Comparison of ENCODE assay signal across 20 cellular contexts in the genomic region with DNA sequence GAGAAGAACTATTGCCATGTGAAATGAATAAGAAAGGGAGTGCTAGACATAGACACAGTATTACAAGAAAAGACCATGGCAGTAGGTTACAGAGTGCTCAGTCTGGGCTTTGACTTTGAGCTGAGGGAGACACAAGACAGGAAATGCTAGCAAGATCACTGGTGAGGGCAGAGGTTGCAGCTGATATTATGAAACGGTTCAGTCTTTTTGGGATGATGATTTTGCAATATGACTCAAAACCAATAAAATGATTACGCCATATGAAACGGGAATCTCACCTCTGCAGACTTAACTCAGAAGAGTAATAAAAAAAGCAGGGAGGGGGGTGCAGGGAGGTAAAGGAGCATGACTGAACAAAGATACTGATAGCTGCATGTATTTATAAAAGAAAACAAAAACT.
DNase-seq lines count a peak whose midpoint lies in the region; ATAC-seq and TF ChIP-seq lines count a peak whose summit lies in the region.
"Had no signal": no experiment of that assay in that cellular context is flagged by ENCODE, and none has a peak within 500 bp of the region (broad histone marks: within the 10 kb centered on the region; RNA-seq: fewer than 3 reads in every experiment).

No MANE protein-coding gene starts in this region.

- peaks cover 0 to 3% of the 10 kb centered on the region in 2 donors for H3K4me1 Mint-ChIP-seq in natural killer cell treated with Interleukin-12 subunit alpha and Interleukin-12 subunit beta and Interleukin-15 and Interleukin-18, amount 100 ng/mL, for 72 hours (ENCODE audit: low read depth in 2 of 2)
- no peaks in the 10 kb centered on the region for H3K4me1 Mint-ChIP-seq in natural killer cell
- H3K4me1 Mint-ChIP-seq: activated CD4-positive, alpha-beta T cell treated with anti-CD3 and anti-CD28 coated beads for 36 hours had no signal

- no peak overlapping the region for H3K4me3 ChIP-seq in RWPE2 (ENCODE audit: severe bottlenecking)
- H3K4me3 ChIP-seq in fibroblast of villous mesenchyme (ENCODE audit: low read depth, low read length): no peak overlapping the region
- no peak overlapping the region for H3K4me3 ChIP-seq in upper lobe of right lung
- H3K4me3 ChIP-seq: lung, MG63, stomach, uterus had no signal

- no peak for DNase-seq in natural killer cell treated with Interleukin-12 subunit alpha and Interleukin-12 subunit beta and Interleukin-15 and Interleukin-18, amount 100 ng/mL, for 72 hours (ENCODE audit: low spot score)
- DNase-seq in natural killer cell (no peak), RWPE2 (ENCODE audit: low spot score) (no peak), fibroblast of villous mesenchyme (ENCODE audit: low read depth) (peak; percentile 85), upper lobe of right lung (no peak), NCI-H226 (no peak), posterior vena cava (ENCODE audit: low spot score) (no peak)
- DNase-seq: activated CD4-positive, alpha-beta T cell treated with anti-CD3 and anti-CD28 coated beads for 36 hours; activated naive CD4-positive, alpha-beta T cell; DMS53; MG63; NCI-H2107; nephron progenitor cell; stimulated activated CD4-positive, alpha-beta T cell treated with anti-CD3 and anti-CD28 coated beads, Interleukin-15, amount 100 ng/mL, for 24 hours; stomach; uterus had no signal

- H3K27me3 Mint-ChIP-seq in natural killer cell treated with Interleukin-12 subunit alpha and Interleukin-12 subunit beta and Interleukin-15 and Interleukin-18, amount 100 ng/mL, for 72 hours: peaks cover 2 to 5% of the 10 kb centered on the region in 2 donors
- H3K27me3 Mint-ChIP-seq in natural killer cell (ENCODE audit: low read depth in 2 of 2): peaks cover 0 to 4% of the 10 kb centered on the region in 2 donors

- no peaks in the 10 kb centered on the region for H3K36me3 ChIP-seq in RWPE2 (ENCODE audit: low read depth)
- H3K36me3 ChIP-seq in upper lobe of right lung: no peaks in the 10 kb centered on the region
- H3K36me3 ChIP-seq: MG63, stomach, uterus had no signal

- intact Hi-C loops in natural killer cell (cut with micrococcal nuclease) (no loop called here), upper lobe of right lung (cut with DNase I) (no loop called here), posterior vena cava (cut with DNase I) (no loop called here)

- no peak for TF ChIP-seq CTCF in natural killer cell (IDR thresholded peaks at IDR 0.05)
- no peak for TF ChIP-seq CTCF in RWPE2 (IDR thresholded peaks at IDR 0.05; ENCODE audit: poor library complexity, severe bottlenecking)
- TF ChIP-seq CTCF in fibroblast of villous mesenchyme (IDR thresholded peaks at IDR 0.05; ENCODE audit: insufficient read depth, low read depth, low read length): no peak
- no peak for TF ChIP-seq CTCF in upper lobe of right lung (IDR thresholded peaks at IDR 0.05)

- H3K4me1 ChIP-seq in RWPE2 (ENCODE audit: insufficient read depth, poor library complexity, severe bottlenecking): peaks cover 3% of the 10 kb centered on the region
- no peaks in the 10 kb centered on the region for H3K4me1 ChIP-seq in upper lobe of right lung
- H3K4me1 ChIP-seq: uterus had no signal

- H3K27me3 ChIP-seq in RWPE2 (ENCODE audit: insufficient read depth, poor library complexity, severe bottlenecking) (no peaks in the 10 kb centered on the region), upper lobe of right lung (no peaks in the 10 kb centered on the region)
- H3K27me3 ChIP-seq: MG63, stomach, uterus had no signal

- no peaks in the 10 kb centered on the region for H3K9me3 Mint-ChIP-seq in natural killer cell treated with Interleukin-12 subunit alpha and Interleukin-12 subunit beta and Interleukin-15 and Interleukin-18, amount 100 ng/mL, for 72 hours
- H3K9me3 Mint-ChIP-seq in natural killer cell: no peaks in the 10 kb centered on the region
- H3K9me3 Mint-ChIP-seq: nephron progenitor cell; T-helper 2 cell treated with Interferon-gamma antibody and Interleukin-4, amounts not matched to agents 5 μg/mL and 100 μg/mL, for 36 hours had no signal

- no peak overlapping the region for H3K27ac Mint-ChIP-seq in natural killer cell treated with Interleukin-12 subunit alpha and Interleukin-12 subunit beta and Interleukin-15 and Interleukin-18, amount 100 ng/mL, for 72 hours
- H3K27ac Mint-ChIP-seq in natural killer cell: no peak overlapping the region
- H3K27ac Mint-ChIP-seq: activated CD4-positive, alpha-beta T cell treated with anti-CD3 and anti-CD28 coated beads for 36 hours; nephron progenitor cell; T-helper 2 cell treated with Interferon-gamma antibody and Interleukin-4, amounts not matched to agents 5 μg/mL and 100 μg/mL, for 36 hours had no signal

- no peaks in the 10 kb centered on the region for H3K9me3 ChIP-seq in RWPE2 (ENCODE audit: severe bottlenecking)
- no peaks in the 10 kb centered on the region for H3K9me3 ChIP-seq in upper lobe of right lung
- H3K9me3 ChIP-seq: MG63, stomach, uterus had no signal

- H3K27ac ChIP-seq in RWPE2 (ENCODE audit: poor library complexity, severe bottlenecking) (no peak overlapping the region), upper lobe of right lung (peak overlapping the region; percentile 11)
- H3K27ac ChIP-seq: stomach, uterus had no signal

- H3K4me3 Mint-ChIP-seq in natural killer cell treated with Interleukin-12 subunit alpha and Interleukin-12 subunit beta and Interleukin-15 and Interleukin-18, amount 100 ng/mL, for 72 hours: no peak overlapping the region
- no peak overlapping the region for H3K4me3 Mint-ChIP-seq in natural killer cell
- H3K4me3 Mint-ChIP-seq: activated CD4-positive, alpha-beta T cell treated with anti-CD3 and anti-CD28 coated beads for 36 hours; nephron progenitor cell; T-helper 2 cell treated with Interferon-gamma antibody and Interleukin-4, amounts not matched to agents 5 μg/mL and 100 μg/mL, for 36 hours had no signal

- peak; percentile 75 to 84 for ATAC-seq in natural killer cell treated with Interleukin-12 subunit alpha and Interleukin-12 subunit beta and Interleukin-15 and Interleukin-18, amount 100 ng/mL, for 72 hours
- ATAC-seq in natural killer cell: no peak
- peak; percentile 89 for ATAC-seq in RWPE2 (ENCODE audit: low read depth)
- peak; percentile 86 for ATAC-seq in upper lobe of right lung
- no peak for ATAC-seq in GM21423 (IDR thresholded peaks at IDR 0.05; ENCODE audit: unreplicated experiment)
- ATAC-seq: activated CD4-positive, alpha-beta T cell treated with anti-CD3 and anti-CD28 coated beads for 36 hours had no signal

- no peaks in the 10 kb centered on the region for H3K36me3 Mint-ChIP-seq in natural killer cell treated with Interleukin-12 subunit alpha and Interleukin-12 subunit beta and Interleukin-15 and Interleukin-18, amount 100 ng/mL, for 72 hours
- no peaks in the 10 kb centered on the region for H3K36me3 Mint-ChIP-seq in natural killer cell
- H3K36me3 Mint-ChIP-seq: CD14-positive monocyte had no signal

Comparison
In these comparisons a context has a peak if more than half of its experiments do, and no peak if none do; other contexts are left out.
1. ATAC-seq: peak in natural killer cell treated with Interleukin-12 subunit alpha and Interleukin-12 subunit beta and Interleukin-15 and Interleukin-18, amount 100 ng/mL, for 72 hours (2 of 2), RWPE2 (single experiment) and upper lobe of right lung (single experiment); none in natural killer cell (0 of 3) and GM21423 (single experiment).